In genomic region chr2:101064505-101064867, GRCh38 we compare ENCODE assay signal across 3 cellular contexts.
TF ChIP-seq lines count a peak whose summit lies in the region.

No MANE protein-coding gene starts in this region.

TF ChIP-seq in SK-N-SH, 30 proteins besides CTCF, POLR2A, EP300 and RAD21:
- TF ChIP-seq, protein P1, sequence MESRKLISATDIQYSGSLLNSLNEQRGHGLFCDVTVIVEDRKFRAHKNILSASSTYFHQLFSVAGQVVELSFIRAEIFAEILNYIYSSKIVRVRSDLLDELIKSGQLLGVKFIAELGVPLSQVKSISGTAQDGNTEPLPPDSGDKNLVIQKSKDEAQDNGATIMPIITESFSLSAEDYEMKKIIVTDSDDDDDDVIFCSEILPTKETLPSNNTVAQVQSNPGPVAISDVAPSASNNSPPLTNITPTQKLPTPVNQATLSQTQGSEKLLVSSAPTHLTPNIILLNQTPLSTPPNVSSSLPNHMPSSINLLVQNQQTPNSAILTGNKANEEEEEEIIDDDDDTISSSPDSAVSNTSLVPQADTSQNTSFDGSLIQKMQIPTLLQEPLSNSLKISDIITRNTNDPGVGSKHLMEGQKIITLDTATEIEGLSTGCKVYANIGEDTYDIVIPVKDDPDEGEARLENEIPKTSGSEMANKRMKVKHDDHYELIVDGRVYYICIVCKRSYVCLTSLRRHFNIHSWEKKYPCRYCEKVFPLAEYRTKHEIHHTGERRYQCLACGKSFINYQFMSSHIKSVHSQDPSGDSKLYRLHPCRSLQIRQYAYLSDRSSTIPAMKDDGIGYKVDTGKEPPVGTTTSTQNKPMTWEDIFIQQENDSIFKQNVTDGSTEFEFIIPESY (IDR thresholded peaks at IDR 0.05; ENCODE audit: borderline replicate concordance, low read depth), result no peak
- no peak for TF ChIP-seq CHD2 (IDR thresholded peaks at IDR 0.05; ENCODE audit: low read length, partially characterized antibody)
- TF ChIP-seq, protein P2, sequence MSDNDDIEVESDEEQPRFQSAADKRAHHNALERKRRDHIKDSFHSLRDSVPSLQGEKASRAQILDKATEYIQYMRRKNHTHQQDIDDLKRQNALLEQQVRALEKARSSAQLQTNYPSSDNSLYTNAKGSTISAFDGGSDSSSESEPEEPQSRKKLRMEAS (IDR thresholded peaks at IDR 0.05; ENCODE audit: low read depth), result no peak

TF ChIP-seq in SK-N-SH treated with all-trans-retinoic acid at 6 μM for 48 hours, 23 proteins besides CTCF, POLR2A, EP300 and RAD21:
- TF ChIP-seq PATZ1 (CRISPR knock-in tag; IDR thresholded peaks at IDR 0.05; ENCODE audit: borderline replicate concordance) (no peak), GLIS3 (CRISPR knock-in tag; IDR thresholded peaks at IDR 0.05) (no peak), ARNTL (CRISPR knock-in tag; IDR thresholded peaks at IDR 0.05; ENCODE audit: borderline replicate concordance, low read depth) (no peak), CSRNP3 (CRISPR knock-in tag; IDR thresholded peaks at IDR 0.05) (no peak)

TF ChIP-seq in HepG2, 621 proteins besides CTCF, POLR2A, EP300 and RAD21 (continued from another document):
- TF ChIP-seq ZNF704 (CRISPR knock-in tag; IDR thresholded peaks at IDR 0.05; ENCODE audit: borderline replicate concordance) (no peak), REST (IDR thresholded peaks at IDR 0.05; ENCODE audit: borderline replicate concordance in 1 of 2, low read depth in 1 of 2, low read length in 2 of 2) (no peak), ZNF230 (CRISPR knock-in tag; IDR thresholded peaks at IDR 0.05) (no peak), PATZ1 (CRISPR knock-in tag; IDR thresholded peaks at IDR 0.05) (no peak), ZNF75D (CRISPR knock-in tag; IDR thresholded peaks at IDR 0.05; ENCODE audit: borderline replicate concordance) (no peak), ZBTB3 (CRISPR knock-in tag; IDR thresholded peaks at IDR 0.05; ENCODE audit: borderline replicate concordance, low read depth) (no peak), SMAD3 (CRISPR knock-in tag; IDR thresholded peaks at IDR 0.05) (no peak)
